Comparison of ENCODE assay signal across 8 cellular contexts in the genomic region with DNA sequence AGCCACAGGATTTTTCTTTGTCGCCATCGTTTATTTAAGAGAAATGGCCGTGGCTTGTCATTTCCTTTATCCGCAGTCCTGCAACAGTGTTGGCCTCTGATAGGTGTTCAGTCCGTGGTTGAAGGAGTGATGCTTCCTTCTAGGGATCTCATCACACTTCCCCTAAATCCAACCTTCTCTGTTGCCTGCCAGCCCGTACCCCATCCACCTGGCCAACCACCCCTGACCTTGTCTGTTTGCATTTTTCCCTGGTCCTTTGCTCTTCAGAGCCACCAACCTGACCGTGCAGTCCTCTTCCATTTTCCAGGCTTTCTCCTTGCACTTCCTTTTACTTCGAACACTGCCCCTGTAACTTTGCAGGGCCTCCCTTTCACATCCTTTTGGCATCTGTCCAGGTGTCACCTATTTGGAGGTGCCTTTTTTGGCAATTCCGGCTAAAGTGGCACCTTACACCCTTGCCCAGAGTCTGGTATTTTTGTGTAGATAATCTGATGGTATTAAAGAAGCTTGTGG. TPM values are rescaled to one million over a fixed set of nuclear protein-coding genes. Genes with fewer than 3 reads are reported as not detected.
DNase-seq lines count a peak whose midpoint lies in the region; ATAC-seq and TF ChIP-seq lines count a peak whose summit lies in the region.

No MANE protein-coding gene starts in this region.

- H3K4me1 ChIP-seq in heart left ventricle (peaks cover 8 to 56% (median 34%) of the 10 kb centered on the region in 12 donors), breast epithelium (peaks cover 0 to 10% of the 10 kb centered on the region in 2 donors)

- peaks cover 29% of the 10 kb centered on the region for H3K4me1 Mint-ChIP-seq in memory B cell
- peaks cover 37% of the 10 kb centered on the region for H3K4me1 Mint-ChIP-seq in stimulated activated memory B cell treated with anti-CD40 and anti-IgM and Interleukin-4, amounts not matched to agents 10 μg/mL and 1 μg/mL and 100 μg/mL, for 72 hours

- H3K27me3 ChIP-seq in heart left ventricle (no peaks in the 10 kb centered on the region), breast epithelium (no peaks in the 10 kb centered on the region)

- no peak for TF ChIP-seq POLR2A in heart left ventricle (IDR thresholded peaks at IDR 0.05)
- TF ChIP-seq POLR2A in breast epithelium (IDR thresholded peaks at IDR 0.05), result no peak

- intact Hi-C loops in heart left ventricle (cut with DNase I) (loop anchor here in 9 of 10 donors (1.0 to 10.0 kb wide), 11 partner anchors 36 to 81 kb away; a partner anchor contains a TSS), Right ventricle myocardium inferior (cut with DNase I) (loop anchor here (1.0 to 5.0 kb wide), 4 partner anchors 40 to 89 kb away; a partner anchor contains a TSS), breast epithelium (cut with DNase I; ENCODE audit: low total_unique reads) (no loop called here)

- no peak overlapping the region for H3K27ac Mint-ChIP-seq in memory B cell
- no peak overlapping the region for H3K27ac Mint-ChIP-seq in stimulated activated memory B cell treated with anti-CD40 and anti-IgM and Interleukin-4, amounts not matched to agents 10 μg/mL and 1 μg/mL and 100 μg/mL, for 72 hours

- no peaks in the 10 kb centered on the region for H3K27me3 Mint-ChIP-seq in memory B cell
- H3K27me3 Mint-ChIP-seq in stimulated activated memory B cell treated with anti-CD40 and anti-IgM and Interleukin-4, amounts not matched to agents 10 μg/mL and 1 μg/mL and 100 μg/mL, for 72 hours, result no peaks in the 10 kb centered on the region

- DNase-seq in heart left ventricle (peak in 1 of 5 donors; percentile 11), Right ventricle myocardium inferior (ENCODE audit: missing footprints) (no peak), NCI-H2171 (lab: John Stamatoyannopoulos, UW) (peak; percentile 41), breast epithelium (ENCODE audit: low spot score in 2 of 2) (no peak), memory B cell (ENCODE audit: low spot score in 2 of 2) (peak in 1 of 2 donors; percentile 16), epidermal melanocyte (ENCODE audit: insufficient read length, low spot score) (no peak), hypothalamus (lab: John Stamatoyannopoulos, UW) (no peak)

- TF ChIP-seq CTCF in heart left ventricle (IDR thresholded peaks at IDR 0.05), result no peak
- no peak for TF ChIP-seq CTCF in breast epithelium (IDR thresholded peaks at IDR 0.05)

- H3K36me3 Mint-ChIP-seq in memory B cell, result peaks cover 17% of the 10 kb centered on the region
- H3K36me3 Mint-ChIP-seq in stimulated activated memory B cell treated with anti-CD40 and anti-IgM and Interleukin-4, amounts not matched to agents 10 μg/mL and 1 μg/mL and 100 μg/mL, for 72 hours, result peaks cover 31% of the 10 kb centered on the region

- ATAC-seq in heart left ventricle (no peak), Right ventricle myocardium inferior (no peak), memory B cell (ENCODE audit: low read depth) (peak; percentile 5)
- ATAC-seq in stimulated activated memory B cell treated with anti-CD40 and anti-IgM and Interleukin-4, amounts not matched to agents 10 μg/mL and 1 μg/mL and 100 μg/mL, for 72 hours, result no peak

- no peaks in the 10 kb centered on the region for H3K9me3 Mint-ChIP-seq in memory B cell
- H3K9me3 Mint-ChIP-seq in stimulated activated memory B cell treated with anti-CD40 and anti-IgM and Interleukin-4, amounts not matched to agents 10 μg/mL and 1 μg/mL and 100 μg/mL, for 72 hours, result no peaks in the 10 kb centered on the region

- no peaks in the 10 kb centered on the region for H3K9me3 ChIP-seq in heart left ventricle
- peaks cover 0 to 10% of the 10 kb centered on the region in 2 donors for H3K9me3 ChIP-seq in breast epithelium

- 0 to 2% (median 2%) methylated on average over 9 of the region's 9 CpGs for WGBS in heart left ventricle, 4 donors

- no peak overlapping the region for H3K4me3 Mint-ChIP-seq in memory B cell
- H3K4me3 Mint-ChIP-seq in stimulated activated memory B cell treated with anti-CD40 and anti-IgM and Interleukin-4, amounts not matched to agents 10 μg/mL and 1 μg/mL and 100 μg/mL, for 72 hours, result no peak overlapping the region

- H3K36me3 ChIP-seq in heart left ventricle (peaks cover 0 to 34% (median 25%) of the 10 kb centered on the region in 9 donors), breast epithelium (no peaks in the 10 kb centered on the region)

- H3K4me3 ChIP-seq in heart left ventricle (peak overlapping the region; percentile 68 to 99 (median 92)), breast epithelium (peak overlapping the region; percentile 92 to 98 (median 94))

- peak overlapping the region; percentile 94 to 100 (median 99) for H3K27ac ChIP-seq in heart left ventricle
- peak overlapping the region; percentile 100 for H3K27ac ChIP-seq in breast epithelium

RNA-seq across cellular contexts. Expression of a gene that starts 0.7 kb away (rescaled TPM):
- 10 to 100 TPM; 20.1 to 47.9 (median 38.0) TPM for total RNA-seq in heart left ventricle
- polyA plus RNA-seq in heart left ventricle, result 1 to 10 TPM; 3.6 to 4.6 TPM
- 27.3 TPM for total RNA-seq in Right ventricle myocardium inferior
- 100 to 1,000 TPM in 1 of 3 donors, 10 to 100 TPM in 2; 70.2 to 123 (median 88.5) TPM for total RNA-seq in breast epithelium

RNA-seq across cellular contexts. Expression of a gene that starts 39.3 kb away (rescaled TPM):
- 1 to 10 TPM; 4.3 to 9.1 (median 7.1) TPM for total RNA-seq in heart left ventricle
- 1 to 10 TPM; 1.6 to 2.0 TPM for polyA plus RNA-seq in heart left ventricle
- 5.3 TPM for total RNA-seq in Right ventricle myocardium inferior
- 10 to 100 TPM in 1 of 3 donors, 1 to 10 TPM in 2; 6.7 to 14.8 (median 8.5) TPM for total RNA-seq in breast epithelium

RNA-seq across cellular contexts. Expression of a gene that starts 40.5 kb away (rescaled TPM):
- total RNA-seq in heart left ventricle (10 to 100 TPM in 7 of 9 donors, 1 to 10 TPM in 2; 7.0 to 15.3 (median 11.4) TPM), Right ventricle myocardium inferior (9.7 TPM), breast epithelium (10 to 100 TPM; 17.0 to 29.9 (median 19.8) TPM)
- polyA plus RNA-seq in heart left ventricle, result 1 to 10 TPM in 1 of 2 donors, under 1 TPM in 1; 0.80 to 2.4 TPM

RNA-seq across cellular contexts. Expression of a gene that starts 50.1 kb away (rescaled TPM):
- 1 to 10 TPM in 6 of 9 donors, under 1 TPM in 1, not detected in 2; 0.91 to 3.7 (median 1.5) TPM for total RNA-seq in heart left ventricle
- 1 to 10 TPM; 1.0 to 1.3 TPM for polyA plus RNA-seq in heart left ventricle
- total RNA-seq in Right ventricle myocardium inferior, result 1.2 TPM
- total RNA-seq in breast epithelium, result 1 to 10 TPM in 2 of 3 donors, under 1 TPM in 1; 0.64 to 3.4 (median 1.3) TPM
